ENCODE assay signal across 1 cellular context in the genomic region with DNA sequence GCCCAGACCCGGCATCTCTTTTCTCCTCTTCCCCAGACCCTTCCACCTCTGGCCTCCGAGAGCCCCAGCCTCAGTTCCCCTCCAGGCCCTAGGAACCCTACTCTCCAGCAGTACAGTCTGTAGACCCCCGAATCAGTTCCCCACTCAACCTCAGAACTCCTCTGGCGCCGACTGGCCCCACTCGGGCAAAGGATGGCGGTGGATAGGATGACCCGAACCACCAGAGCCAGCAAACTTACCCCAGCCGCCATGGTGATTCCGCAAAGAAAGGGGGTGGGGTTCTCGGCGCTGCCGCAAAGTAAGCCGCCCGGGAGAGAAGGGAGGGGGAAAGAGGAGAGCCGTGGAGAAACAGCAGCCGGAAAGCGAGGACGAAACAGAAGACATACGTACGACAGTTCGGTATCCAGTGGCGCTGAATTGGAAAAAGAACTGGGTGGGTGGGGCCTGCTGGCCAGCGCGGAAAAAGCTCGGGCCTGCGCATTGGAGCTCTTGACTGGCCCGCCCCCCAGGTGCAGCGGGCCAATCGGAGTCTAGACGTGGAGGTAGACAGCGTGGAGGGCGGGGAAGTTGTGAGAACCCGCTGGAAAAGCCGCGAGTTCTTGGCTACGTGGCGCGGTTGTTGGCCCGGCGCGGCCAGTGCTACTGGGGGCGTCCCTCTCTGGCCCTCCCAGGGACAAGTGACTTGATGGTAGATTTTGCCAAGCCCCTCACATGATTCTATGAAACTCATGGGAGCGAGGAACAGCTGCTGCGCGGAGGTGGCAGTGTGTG.
TF ChIP-seq lines count a peak whose summit lies in the region.

A gene with protein sequence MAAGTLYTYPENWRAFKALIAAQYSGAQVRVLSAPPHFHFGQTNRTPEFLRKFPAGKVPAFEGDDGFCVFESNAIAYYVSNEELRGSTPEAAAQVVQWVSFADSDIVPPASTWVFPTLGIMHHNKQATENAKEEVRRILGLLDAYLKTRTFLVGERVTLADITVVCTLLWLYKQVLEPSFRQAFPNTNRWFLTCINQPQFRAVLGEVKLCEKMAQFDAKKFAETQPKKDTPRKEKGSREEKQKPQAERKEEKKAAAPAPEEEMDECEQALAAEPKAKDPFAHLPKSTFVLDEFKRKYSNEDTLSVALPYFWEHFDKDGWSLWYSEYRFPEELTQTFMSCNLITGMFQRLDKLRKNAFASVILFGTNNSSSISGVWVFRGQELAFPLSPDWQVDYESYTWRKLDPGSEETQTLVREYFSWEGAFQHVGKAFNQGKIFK (minus strand): TSS at position 300 of the 771 bp plus-strand sequence. CDS start 49 bp downstream, at position 251.

TF ChIP-seq in K562, 482 proteins besides CTCF, POLR2A, EP300 and RAD21 (continued from another document and continues in another):
- TF ChIP-seq ESRRB (CRISPR knock-in tag; IDR thresholded peaks at IDR 0.05; ENCODE audit: borderline replicate concordance), result 0 out of 2 replicates have a peak, but pooled peaks have one; percentile 34
- TF ChIP-seq SOX6 (IDR thresholded peaks at IDR 0.05), result no peak
- TF ChIP-seq, protein P1, sequence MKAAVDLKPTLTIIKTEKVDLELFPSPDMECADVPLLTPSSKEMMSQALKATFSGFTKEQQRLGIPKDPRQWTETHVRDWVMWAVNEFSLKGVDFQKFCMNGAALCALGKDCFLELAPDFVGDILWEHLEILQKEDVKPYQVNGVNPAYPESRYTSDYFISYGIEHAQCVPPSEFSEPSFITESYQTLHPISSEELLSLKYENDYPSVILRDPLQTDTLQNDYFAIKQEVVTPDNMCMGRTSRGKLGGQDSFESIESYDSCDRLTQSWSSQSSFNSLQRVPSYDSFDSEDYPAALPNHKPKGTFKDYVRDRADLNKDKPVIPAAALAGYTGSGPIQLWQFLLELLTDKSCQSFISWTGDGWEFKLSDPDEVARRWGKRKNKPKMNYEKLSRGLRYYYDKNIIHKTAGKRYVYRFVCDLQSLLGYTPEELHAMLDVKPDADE (conservative IDR thresholded peaks at IDR 0.05; ENCODE audit: control insufficient read depth, low read depth, low read length), result peak; percentile 32; the same call in 1 of the 2 replicates
- TF ChIP-seq, protein P2, sequence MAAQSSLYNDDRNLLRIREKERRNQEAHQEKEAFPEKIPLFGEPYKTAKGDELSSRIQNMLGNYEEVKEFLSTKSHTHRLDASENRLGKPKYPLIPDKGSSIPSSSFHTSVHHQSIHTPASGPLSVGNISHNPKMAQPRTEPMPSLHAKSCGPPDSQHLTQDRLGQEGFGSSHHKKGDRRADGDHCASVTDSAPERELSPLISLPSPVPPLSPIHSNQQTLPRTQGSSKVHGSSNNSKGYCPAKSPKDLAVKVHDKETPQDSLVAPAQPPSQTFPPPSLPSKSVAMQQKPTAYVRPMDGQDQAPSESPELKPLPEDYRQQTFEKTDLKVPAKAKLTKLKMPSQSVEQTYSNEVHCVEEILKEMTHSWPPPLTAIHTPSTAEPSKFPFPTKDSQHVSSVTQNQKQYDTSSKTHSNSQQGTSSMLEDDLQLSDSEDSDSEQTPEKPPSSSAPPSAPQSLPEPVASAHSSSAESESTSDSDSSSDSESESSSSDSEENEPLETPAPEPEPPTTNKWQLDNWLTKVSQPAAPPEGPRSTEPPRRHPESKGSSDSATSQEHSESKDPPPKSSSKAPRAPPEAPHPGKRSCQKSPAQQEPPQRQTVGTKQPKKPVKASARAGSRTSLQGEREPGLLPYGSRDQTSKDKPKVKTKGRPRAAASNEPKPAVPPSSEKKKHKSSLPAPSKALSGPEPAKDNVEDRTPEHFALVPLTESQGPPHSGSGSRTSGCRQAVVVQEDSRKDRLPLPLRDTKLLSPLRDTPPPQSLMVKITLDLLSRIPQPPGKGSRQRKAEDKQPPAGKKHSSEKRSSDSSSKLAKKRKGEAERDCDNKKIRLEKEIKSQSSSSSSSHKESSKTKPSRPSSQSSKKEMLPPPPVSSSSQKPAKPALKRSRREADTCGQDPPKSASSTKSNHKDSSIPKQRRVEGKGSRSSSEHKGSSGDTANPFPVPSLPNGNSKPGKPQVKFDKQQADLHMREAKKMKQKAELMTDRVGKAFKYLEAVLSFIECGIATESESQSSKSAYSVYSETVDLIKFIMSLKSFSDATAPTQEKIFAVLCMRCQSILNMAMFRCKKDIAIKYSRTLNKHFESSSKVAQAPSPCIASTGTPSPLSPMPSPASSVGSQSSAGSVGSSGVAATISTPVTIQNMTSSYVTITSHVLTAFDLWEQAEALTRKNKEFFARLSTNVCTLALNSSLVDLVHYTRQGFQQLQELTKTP (IDR thresholded peaks at IDR 0.05; ENCODE audit: low read depth in 1 of 2, partially characterized antibody in 2 of 2), result peak in 1 of 2 experiments; percentile 86
- TF ChIP-seq PURB (CRISPR knock-in tag; IDR thresholded peaks at IDR 0.05; ENCODE audit: low read depth), result no peak
- TF ChIP-seq NR2F6 (CRISPR knock-in tag; IDR thresholded peaks at IDR 0.05), result no peak
- TF ChIP-seq CREM (IDR thresholded peaks at IDR 0.05; ENCODE audit: low read depth), result peak; percentile 9; the same call in 1 of the 2 replicates
- 0 out of 4 replicates have a peak, but pooled peaks of 1 of the 2 experiments have one; percentile 4 for TF ChIP-seq RCOR1 (IDR thresholded peaks at IDR 0.05; ENCODE audit: borderline replicate concordance in 1 of 2, low read depth in 2 of 2, low read length in 2 of 2)
- TF ChIP-seq, protein P3, sequence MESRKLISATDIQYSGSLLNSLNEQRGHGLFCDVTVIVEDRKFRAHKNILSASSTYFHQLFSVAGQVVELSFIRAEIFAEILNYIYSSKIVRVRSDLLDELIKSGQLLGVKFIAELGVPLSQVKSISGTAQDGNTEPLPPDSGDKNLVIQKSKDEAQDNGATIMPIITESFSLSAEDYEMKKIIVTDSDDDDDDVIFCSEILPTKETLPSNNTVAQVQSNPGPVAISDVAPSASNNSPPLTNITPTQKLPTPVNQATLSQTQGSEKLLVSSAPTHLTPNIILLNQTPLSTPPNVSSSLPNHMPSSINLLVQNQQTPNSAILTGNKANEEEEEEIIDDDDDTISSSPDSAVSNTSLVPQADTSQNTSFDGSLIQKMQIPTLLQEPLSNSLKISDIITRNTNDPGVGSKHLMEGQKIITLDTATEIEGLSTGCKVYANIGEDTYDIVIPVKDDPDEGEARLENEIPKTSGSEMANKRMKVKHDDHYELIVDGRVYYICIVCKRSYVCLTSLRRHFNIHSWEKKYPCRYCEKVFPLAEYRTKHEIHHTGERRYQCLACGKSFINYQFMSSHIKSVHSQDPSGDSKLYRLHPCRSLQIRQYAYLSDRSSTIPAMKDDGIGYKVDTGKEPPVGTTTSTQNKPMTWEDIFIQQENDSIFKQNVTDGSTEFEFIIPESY (CRISPR knock-in tag; IDR thresholded peaks at IDR 0.05), result peak; percentile 67; the same call in 1 of the 2 replicates
- TF ChIP-seq, protein P4, sequence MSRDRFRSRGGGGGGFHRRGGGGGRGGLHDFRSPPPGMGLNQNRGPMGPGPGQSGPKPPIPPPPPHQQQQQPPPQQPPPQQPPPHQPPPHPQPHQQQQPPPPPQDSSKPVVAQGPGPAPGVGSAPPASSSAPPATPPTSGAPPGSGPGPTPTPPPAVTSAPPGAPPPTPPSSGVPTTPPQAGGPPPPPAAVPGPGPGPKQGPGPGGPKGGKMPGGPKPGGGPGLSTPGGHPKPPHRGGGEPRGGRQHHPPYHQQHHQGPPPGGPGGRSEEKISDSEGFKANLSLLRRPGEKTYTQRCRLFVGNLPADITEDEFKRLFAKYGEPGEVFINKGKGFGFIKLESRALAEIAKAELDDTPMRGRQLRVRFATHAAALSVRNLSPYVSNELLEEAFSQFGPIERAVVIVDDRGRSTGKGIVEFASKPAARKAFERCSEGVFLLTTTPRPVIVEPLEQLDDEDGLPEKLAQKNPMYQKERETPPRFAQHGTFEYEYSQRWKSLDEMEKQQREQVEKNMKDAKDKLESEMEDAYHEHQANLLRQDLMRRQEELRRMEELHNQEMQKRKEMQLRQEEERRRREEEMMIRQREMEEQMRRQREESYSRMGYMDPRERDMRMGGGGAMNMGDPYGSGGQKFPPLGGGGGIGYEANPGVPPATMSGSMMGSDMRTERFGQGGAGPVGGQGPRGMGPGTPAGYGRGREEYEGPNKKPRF (IDR thresholded peaks at IDR 0.05; ENCODE audit: low read depth, low read length), result no peak
- peak; percentile 34 to 39; a peak in 3 of 4 replicates for TF ChIP-seq HDAC1 (IDR thresholded peaks at IDR 0.05)
- TF ChIP-seq, protein P5, sequence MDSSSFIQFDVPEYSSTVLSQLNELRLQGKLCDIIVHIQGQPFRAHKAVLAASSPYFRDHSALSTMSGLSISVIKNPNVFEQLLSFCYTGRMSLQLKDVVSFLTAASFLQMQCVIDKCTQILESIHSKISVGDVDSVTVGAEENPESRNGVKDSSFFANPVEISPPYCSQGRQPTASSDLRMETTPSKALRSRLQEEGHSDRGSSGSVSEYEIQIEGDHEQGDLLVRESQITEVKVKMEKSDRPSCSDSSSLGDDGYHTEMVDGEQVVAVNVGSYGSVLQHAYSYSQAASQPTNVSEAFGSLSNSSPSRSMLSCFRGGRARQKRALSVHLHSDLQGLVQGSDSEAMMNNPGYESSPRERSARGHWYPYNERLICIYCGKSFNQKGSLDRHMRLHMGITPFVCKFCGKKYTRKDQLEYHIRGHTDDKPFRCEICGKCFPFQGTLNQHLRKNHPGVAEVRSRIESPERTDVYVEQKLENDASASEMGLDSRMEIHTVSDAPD (CRISPR knock-in tag; IDR thresholded peaks at IDR 0.05), result no peak
- no peak for TF ChIP-seq ZNF778 (CRISPR knock-in tag; IDR thresholded peaks at IDR 0.05)
- TF ChIP-seq NR1H2 (CRISPR knock-in tag; IDR thresholded peaks at IDR 0.05), result 0 out of 2 replicates have a peak, but pooled peaks have one; percentile 38
- TF ChIP-seq, protein P6, sequence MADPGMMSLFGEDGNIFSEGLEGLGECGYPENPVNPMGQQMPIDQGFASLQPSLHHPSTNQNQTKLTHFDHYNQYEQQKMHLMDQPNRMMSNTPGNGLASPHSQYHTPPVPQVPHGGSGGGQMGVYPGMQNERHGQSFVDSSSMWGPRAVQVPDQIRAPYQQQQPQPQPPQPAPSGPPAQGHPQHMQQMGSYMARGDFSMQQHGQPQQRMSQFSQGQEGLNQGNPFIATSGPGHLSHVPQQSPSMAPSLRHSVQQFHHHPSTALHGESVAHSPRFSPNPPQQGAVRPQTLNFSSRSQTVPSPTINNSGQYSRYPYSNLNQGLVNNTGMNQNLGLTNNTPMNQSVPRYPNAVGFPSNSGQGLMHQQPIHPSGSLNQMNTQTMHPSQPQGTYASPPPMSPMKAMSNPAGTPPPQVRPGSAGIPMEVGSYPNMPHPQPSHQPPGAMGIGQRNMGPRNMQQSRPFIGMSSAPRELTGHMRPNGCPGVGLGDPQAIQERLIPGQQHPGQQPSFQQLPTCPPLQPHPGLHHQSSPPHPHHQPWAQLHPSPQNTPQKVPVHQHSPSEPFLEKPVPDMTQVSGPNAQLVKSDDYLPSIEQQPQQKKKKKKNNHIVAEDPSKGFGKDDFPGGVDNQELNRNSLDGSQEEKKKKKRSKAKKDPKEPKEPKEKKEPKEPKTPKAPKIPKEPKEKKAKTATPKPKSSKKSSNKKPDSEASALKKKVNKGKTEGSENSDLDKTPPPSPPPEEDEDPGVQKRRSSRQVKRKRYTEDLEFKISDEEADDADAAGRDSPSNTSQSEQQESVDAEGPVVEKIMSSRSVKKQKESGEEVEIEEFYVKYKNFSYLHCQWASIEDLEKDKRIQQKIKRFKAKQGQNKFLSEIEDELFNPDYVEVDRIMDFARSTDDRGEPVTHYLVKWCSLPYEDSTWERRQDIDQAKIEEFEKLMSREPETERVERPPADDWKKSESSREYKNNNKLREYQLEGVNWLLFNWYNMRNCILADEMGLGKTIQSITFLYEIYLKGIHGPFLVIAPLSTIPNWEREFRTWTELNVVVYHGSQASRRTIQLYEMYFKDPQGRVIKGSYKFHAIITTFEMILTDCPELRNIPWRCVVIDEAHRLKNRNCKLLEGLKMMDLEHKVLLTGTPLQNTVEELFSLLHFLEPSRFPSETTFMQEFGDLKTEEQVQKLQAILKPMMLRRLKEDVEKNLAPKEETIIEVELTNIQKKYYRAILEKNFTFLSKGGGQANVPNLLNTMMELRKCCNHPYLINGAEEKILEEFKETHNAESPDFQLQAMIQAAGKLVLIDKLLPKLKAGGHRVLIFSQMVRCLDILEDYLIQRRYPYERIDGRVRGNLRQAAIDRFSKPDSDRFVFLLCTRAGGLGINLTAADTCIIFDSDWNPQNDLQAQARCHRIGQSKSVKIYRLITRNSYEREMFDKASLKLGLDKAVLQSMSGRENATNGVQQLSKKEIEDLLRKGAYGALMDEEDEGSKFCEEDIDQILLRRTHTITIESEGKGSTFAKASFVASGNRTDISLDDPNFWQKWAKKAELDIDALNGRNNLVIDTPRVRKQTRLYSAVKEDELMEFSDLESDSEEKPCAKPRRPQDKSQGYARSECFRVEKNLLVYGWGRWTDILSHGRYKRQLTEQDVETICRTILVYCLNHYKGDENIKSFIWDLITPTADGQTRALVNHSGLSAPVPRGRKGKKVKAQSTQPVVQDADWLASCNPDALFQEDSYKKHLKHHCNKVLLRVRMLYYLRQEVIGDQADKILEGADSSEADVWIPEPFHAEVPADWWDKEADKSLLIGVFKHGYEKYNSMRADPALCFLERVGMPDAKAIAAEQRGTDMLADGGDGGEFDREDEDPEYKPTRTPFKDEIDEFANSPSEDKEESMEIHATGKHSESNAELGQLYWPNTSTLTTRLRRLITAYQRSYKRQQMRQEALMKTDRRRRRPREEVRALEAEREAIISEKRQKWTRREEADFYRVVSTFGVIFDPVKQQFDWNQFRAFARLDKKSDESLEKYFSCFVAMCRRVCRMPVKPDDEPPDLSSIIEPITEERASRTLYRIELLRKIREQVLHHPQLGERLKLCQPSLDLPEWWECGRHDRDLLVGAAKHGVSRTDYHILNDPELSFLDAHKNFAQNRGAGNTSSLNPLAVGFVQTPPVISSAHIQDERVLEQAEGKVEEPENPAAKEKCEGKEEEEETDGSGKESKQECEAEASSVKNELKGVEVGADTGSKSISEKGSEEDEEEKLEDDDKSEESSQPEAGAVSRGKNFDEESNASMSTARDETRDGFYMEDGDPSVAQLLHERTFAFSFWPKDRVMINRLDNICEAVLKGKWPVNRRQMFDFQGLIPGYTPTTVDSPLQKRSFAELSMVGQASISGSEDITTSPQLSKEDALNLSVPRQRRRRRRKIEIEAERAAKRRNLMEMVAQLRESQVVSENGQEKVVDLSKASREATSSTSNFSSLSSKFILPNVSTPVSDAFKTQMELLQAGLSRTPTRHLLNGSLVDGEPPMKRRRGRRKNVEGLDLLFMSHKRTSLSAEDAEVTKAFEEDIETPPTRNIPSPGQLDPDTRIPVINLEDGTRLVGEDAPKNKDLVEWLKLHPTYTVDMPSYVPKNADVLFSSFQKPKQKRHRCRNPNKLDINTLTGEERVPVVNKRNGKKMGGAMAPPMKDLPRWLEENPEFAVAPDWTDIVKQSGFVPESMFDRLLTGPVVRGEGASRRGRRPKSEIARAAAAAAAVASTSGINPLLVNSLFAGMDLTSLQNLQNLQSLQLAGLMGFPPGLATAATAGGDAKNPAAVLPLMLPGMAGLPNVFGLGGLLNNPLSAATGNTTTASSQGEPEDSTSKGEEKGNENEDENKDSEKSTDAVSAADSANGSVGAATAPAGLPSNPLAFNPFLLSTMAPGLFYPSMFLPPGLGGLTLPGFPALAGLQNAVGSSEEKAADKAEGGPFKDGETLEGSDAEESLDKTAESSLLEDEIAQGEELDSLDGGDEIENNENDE (IDR thresholded peaks at IDR 0.05; ENCODE audit: low read depth, low read length), result no peak
- peak; percentile 3 for TF ChIP-seq FOS (IDR thresholded peaks at IDR 0.05; ENCODE audit: extremely low read depth, insufficient read length)
- TF ChIP-seq GTF2A2 (tag; IDR thresholded peaks at IDR 0.05), result peak; percentile 54; the same call in 1 of the 2 replicates
- TF ChIP-seq FOXA1 (IDR thresholded peaks at IDR 0.05; ENCODE audit: borderline replicate concordance), result no peak
- TF ChIP-seq, protein P7, sequence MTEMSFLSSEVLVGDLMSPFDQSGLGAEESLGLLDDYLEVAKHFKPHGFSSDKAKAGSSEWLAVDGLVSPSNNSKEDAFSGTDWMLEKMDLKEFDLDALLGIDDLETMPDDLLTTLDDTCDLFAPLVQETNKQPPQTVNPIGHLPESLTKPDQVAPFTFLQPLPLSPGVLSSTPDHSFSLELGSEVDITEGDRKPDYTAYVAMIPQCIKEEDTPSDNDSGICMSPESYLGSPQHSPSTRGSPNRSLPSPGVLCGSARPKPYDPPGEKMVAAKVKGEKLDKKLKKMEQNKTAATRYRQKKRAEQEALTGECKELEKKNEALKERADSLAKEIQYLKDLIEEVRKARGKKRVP (CRISPR knock-in tag; IDR thresholded peaks at IDR 0.05), result no peak
- TF ChIP-seq TBL1XR1 (IDR thresholded peaks at IDR 0.05; ENCODE audit: low read length in 2 of 2), result no peak
- TF ChIP-seq HDAC3 (IDR thresholded peaks at IDR 0.05; ENCODE audit: borderline replicate concordance, partially characterized antibody), result no peak
